ENCODE assay signal across 8 cellular contexts in genomic region chr17:2051388-2052237, GRCh38. TPM values are rescaled to one million over a fixed set of nuclear protein-coding genes. Genes with fewer than 3 reads are reported as not detected.
A peak's percentile ranks its signal among the peaks of the same experiment; 100 is the strongest.
DNase-seq lines count a peak whose midpoint lies in the region; ATAC-seq and TF ChIP-seq lines count a peak whose summit lies in the region.

No MANE protein-coding gene starts in this region.

- H3K27me3 ChIP-seq in CD4-positive, CD25-positive, alpha-beta regulatory T cell (ENCODE audit: control insufficient read depth, insufficient read depth, low read length), result no peaks in the 10 kb centered on the region
- H3K27me3 ChIP-seq in dorsolateral prefrontal cortex (peaks cover 0 to 9% (median 0%) of the 10 kb centered on the region in 45 donors), MG63 (no peaks in the 10 kb centered on the region)

- intact Hi-C loops in dorsolateral prefrontal cortex (cut with DNase I), result no loop called here

- no peak for ATAC-seq in CD4-positive, CD25-positive, alpha-beta regulatory T cell (ENCODE audit: low read depth in 2 of 2)
- ATAC-seq in HG02610 (IDR thresholded peaks at IDR 0.05; ENCODE audit: unreplicated experiment), result no peak

- peaks cover 72% of the 10 kb centered on the region for H3K4me1 ChIP-seq in CD4-positive, CD25-positive, alpha-beta regulatory T cell (ENCODE audit: control insufficient read depth, insufficient read depth, low read length, poor library complexity, severe bottlenecking)
- peaks cover 10% of the 10 kb centered on the region for H3K4me1 ChIP-seq in HEK293 (ENCODE audit: control insufficient read depth, insufficient read depth, low read length)

- no peak overlapping the region for H3K27ac Mint-ChIP-seq in CD4-positive, CD25-positive, alpha-beta regulatory T cell
- H3K27ac Mint-ChIP-seq in osteocyte (ENCODE audit: unreplicated experiment), result peak overlapping the region; percentile 25

- no peak overlapping the region for H3K4me3 ChIP-seq in CD4-positive, CD25-positive, alpha-beta regulatory T cell (ENCODE audit: low read depth, low read length)
- H3K4me3 ChIP-seq in HEK293 (ENCODE audit: low read depth, low read length) (no peak overlapping the region), dorsolateral prefrontal cortex (peak overlapping the region in 44 of 59 donors; percentile 41 to 92 (median 72)), MG63 (no peak overlapping the region)

- no peaks in the 10 kb centered on the region for H3K9me3 ChIP-seq in CD4-positive, CD25-positive, alpha-beta regulatory T cell (ENCODE audit: control insufficient read depth in 2 of 2, low read length in 2 of 2)
- H3K9me3 ChIP-seq in HEK293 (ENCODE audit: control insufficient read depth, insufficient read depth, low read depth, low read length), result no peaks in the 10 kb centered on the region
- H3K9me3 ChIP-seq in MG63, result no peaks in the 10 kb centered on the region

- peaks cover 23% of the 10 kb centered on the region for H3K27me3 Mint-ChIP-seq in CD4-positive, CD25-positive, alpha-beta regulatory T cell
- H3K27me3 Mint-ChIP-seq in osteocyte (ENCODE audit: unreplicated experiment), result peaks cover 4% of the 10 kb centered on the region

- DNase-seq in CD4-positive, CD25-positive, alpha-beta regulatory T cell, result no peak
- DNase-seq in dorsolateral prefrontal cortex (no peak), osteocyte (ENCODE audit: extremely low spot score, unreplicated experiment) (peak; percentile 81), NCI-H1930 (lab: John Stamatoyannopoulos, UW) (no peak), MG63 (no peak), AML-193 (lab: John Stamatoyannopoulos, UW) (no peak)

- CTCF ChIA-PET in HEK293 (lab: Yijun Ruan, JAX), result interaction anchor here (0.6 to 1.9 kb wide), 7 partner anchors 27 to 231 kb away, joined by 3 to 5 read pairs (median 3); partner anchors contain the start of gene RTN4RL1

- no peaks in the 10 kb centered on the region for H3K36me3 ChIP-seq in CD4-positive, CD25-positive, alpha-beta regulatory T cell (ENCODE audit: control insufficient read depth, insufficient read depth, low read length)
- H3K36me3 ChIP-seq in HEK293 (ENCODE audit: control insufficient read depth in 2 of 2, insufficient read depth in 1 of 2, low read length in 2 of 2) (no peaks in the 10 kb centered on the region; a peak in 1 of 3 replicates), MG63 (no peaks in the 10 kb centered on the region)

- H3K9me3 Mint-ChIP-seq in CD4-positive, CD25-positive, alpha-beta regulatory T cell, result peaks cover 0 to 1% (median 0%) of the 10 kb centered on the region in 7 donors
- H3K9me3 Mint-ChIP-seq in osteocyte (ENCODE audit: unreplicated experiment), result no peaks in the 10 kb centered on the region

- POLR2A ChIA-PET in HEK293 (lab: Yijun Ruan, JAX), result interaction anchor here (0.5 to 1.1 kb wide), 2 partner anchors 193 to 210 kb away, joined by 3 to 4 read pairs; no protein-coding TSS in a partner anchor

- no peaks in the 10 kb centered on the region for H3K36me3 Mint-ChIP-seq in CD4-positive, CD25-positive, alpha-beta regulatory T cell
- no peaks in the 10 kb centered on the region for H3K36me3 Mint-ChIP-seq in osteocyte (ENCODE audit: unreplicated experiment)

- H3K27ac ChIP-seq in CD4-positive, CD25-positive, alpha-beta regulatory T cell (ENCODE audit: insufficient read depth, low read length, poor library complexity, severe bottlenecking), result no peak overlapping the region
- no peak overlapping the region for H3K27ac ChIP-seq in HEK293 (ENCODE audit: extremely low read depth, low read depth, low read length)
- peak overlapping the region in 12 of 59 donors; percentile 7 to 89 (median 58) for H3K27ac ChIP-seq in dorsolateral prefrontal cortex

- peaks cover 0 to 38% (median 16%) of the 10 kb centered on the region in 4 donors for H3K4me1 Mint-ChIP-seq in CD4-positive, CD25-positive, alpha-beta regulatory T cell
- peaks cover 25% of the 10 kb centered on the region for H3K4me1 Mint-ChIP-seq in osteocyte (ENCODE audit: unreplicated experiment)

- peak overlapping the region; percentile 68 to 83 (median 76) for H3K4me3 Mint-ChIP-seq in CD4-positive, CD25-positive, alpha-beta regulatory T cell
- H3K4me3 Mint-ChIP-seq in osteocyte (ENCODE audit: unreplicated experiment), result peak overlapping the region; percentile 26

- TF ChIP-seq CTCF in HEK293 (tag by site-specific recombination; IDR thresholded peaks at IDR 0.05) (no peak), dorsolateral prefrontal cortex (IDR thresholded peaks at IDR 0.05 in 54 of 56, conservative IDR thresholded peaks at IDR 0.05 in 2 of 56; ENCODE audit: low read depth in 1 of 56, partially characterized antibody in 56 of 56) (no peak), osteocyte (IDR thresholded peaks at IDR 0.05) (no peak)

TF ChIP-seq in HEK293, 187 proteins besides CTCF, POLR2A, EP300 and RAD21:
- no peak for TF ChIP-seq ZNF335 (tag by site-specific recombination; conservative IDR thresholded peaks at IDR 0.05)
- TF ChIP-seq ZNF600 (tag by site-specific recombination; IDR thresholded peaks at IDR 0.05), result peak; percentile 32; the same call in 1 of the 2 replicates
- no peak for TF ChIP-seq ZNF138 (tag by site-specific recombination; IDR thresholded peaks at IDR 0.05; ENCODE audit: borderline replicate concordance)
- TF ChIP-seq ZBTB20 (tag by site-specific recombination; IDR thresholded peaks at IDR 0.05), result no peak
- TF ChIP-seq ZNF776 (tag by site-specific recombination; IDR thresholded peaks at IDR 0.05; ENCODE audit: borderline replicate concordance), result no peak
- peak; percentile 66; the same call in 1 of the 2 replicates for TF ChIP-seq ZBTB17 (tag by site-specific recombination; IDR thresholded peaks at IDR 0.05)
- TF ChIP-seq IKZF3 (tag by site-specific recombination; IDR thresholded peaks at IDR 0.05), result peak; percentile 51; the same call in 1 of the 2 replicates
- 0 out of 2 replicates have a peak, but pooled peaks have one; percentile 18 for TF ChIP-seq GLIS2 (tag by site-specific recombination; IDR thresholded peaks at IDR 0.05)

RNA-seq across cellular contexts. Expression of gene HIC1, which starts 3.3 kb away (rescaled TPM):
- total RNA-seq in CD4-positive, CD25-positive, alpha-beta regulatory T cell, result 1.3 TPM
- polyA plus RNA-seq in CD4-positive, CD25-positive, alpha-beta regulatory T cell, result under 1 TPM in 3 of 4 donors, not detected in 1; 0.14 to 0.75 (median 0.54) TPM
- total RNA-seq in dorsolateral prefrontal cortex (10 to 100 TPM in 18 of 120 experiments, 1 to 10 TPM in 102; 1.6 to 17.4 (median 6.5) TPM), osteocyte (3.3 and 3.7 TPM in 2 replicates)
- 0.89 and 1.1 TPM in 2 replicates for total RNA-seq in MG63 (2014; rRNA removed; shearing (Covaris generic); ENCODE audit: low replicate concordance)

RNA-seq across cellular contexts. Expression of gene OVCA2, which starts 9.8 kb away (rescaled TPM):
- 30.8 TPM for total RNA-seq in CD4-positive, CD25-positive, alpha-beta regulatory T cell
- 100 to 1,000 TPM in 1 of 4 donors, 10 to 100 TPM in 3; 64.3 to 106 (median 80.2) TPM for polyA plus RNA-seq in CD4-positive, CD25-positive, alpha-beta regulatory T cell
- total RNA-seq in dorsolateral prefrontal cortex (10 to 100 TPM in 108 of 120 experiments, 1 to 10 TPM in 12; 6.6 to 29.4 (median 16.4) TPM), osteocyte (33.2 and 35.9 TPM in 2 replicates)
- total RNA-seq in MG63 (2014; rRNA removed; shearing (Covaris generic); ENCODE audit: low replicate concordance), result 36.6 and 51.8 TPM in 2 replicates

RNA-seq across cellular contexts. Expression of gene DPH1, which starts 21.7 kb away (rescaled TPM):
- 70.0 TPM for total RNA-seq in CD4-positive, CD25-positive, alpha-beta regulatory T cell
- 10 to 100 TPM; 32.4 to 40.4 (median 36.4) TPM for polyA plus RNA-seq in CD4-positive, CD25-positive, alpha-beta regulatory T cell
- total RNA-seq in dorsolateral prefrontal cortex (100 to 1,000 TPM in 30 of 120 experiments, 10 to 100 TPM in 90; 57.6 to 158 (median 87.2) TPM), osteocyte (57.3 and 59.0 TPM in 2 replicates)
- 14.2 and 18.4 TPM in 2 replicates for total RNA-seq in MG63 (2014; rRNA removed; shearing (Covaris generic); ENCODE audit: low replicate concordance)

RNA-seq across cellular contexts. Expression of gene RTN4RL1, which starts 26.5 kb away (rescaled TPM):
- 0.35 TPM for total RNA-seq in CD4-positive, CD25-positive, alpha-beta regulatory T cell
- under 1 TPM in 2 of 4 donors, not detected in 2; 0.14 to 0.28 TPM for polyA plus RNA-seq in CD4-positive, CD25-positive, alpha-beta regulatory T cell
- total RNA-seq in dorsolateral prefrontal cortex (10 to 100 TPM in 119 of 120 experiments, 1 to 10 TPM in 1; 4.8 to 43.6 (median 22.0) TPM), osteocyte (3.7 and 3.8 TPM in 2 replicates)
- total RNA-seq in MG63 (2014; rRNA removed; shearing (Covaris generic); ENCODE audit: low replicate concordance), result 4.9 and 8.9 TPM in 2 replicates

Comparison
In these comparisons a context has a peak if more than half of its experiments do, and no peak if none do; other contexts are left out.
1. H3K4me3 ChIP-seq: peak in dorsolateral prefrontal cortex (44 of 59); none in CD4-positive, CD25-positive, alpha-beta regulatory T cell (single experiment), HEK293 (single experiment) and MG63 (single experiment).